25 cellular contexts compared by ENCODE assay signal in genomic region chr17:19787733-19788357, GRCh38. TPM values are rescaled to one million over a fixed set of nuclear protein-coding genes. Genes with fewer than 3 reads are reported as not detected.
DNase-seq lines count a peak whose midpoint lies in the region; TF ChIP-seq lines count a peak whose summit lies in the region.
"Had no signal": no experiment of that assay in that cellular context is flagged by ENCODE, and none has a peak within 500 bp of the region (broad histone marks: within the 10 kb centered on the region; RNA-seq: fewer than 3 reads in every experiment).

No MANE protein-coding gene starts in this region.

- H3K27ac Mint-ChIP-seq in endodermal cell, result no peak overlapping the region
- H3K27ac Mint-ChIP-seq: activated B cell treated with CpG ODN at 0.5 μM for 24 hours; activated naive CD8-positive, alpha-beta T cell treated with anti-CD3 and anti-CD28 coated beads for 36 hours; activated T-helper 1 cell treated with anti-CD3 and anti-CD28 coated beads, Interleukin-12 subunit alpha, Interleukin-12 subunit beta, Interleukin-2, Interleukin-4 antibody, amounts not matched to agents 30 ng/mL and 10 ng/mL and 1 ng/mL, durations not matched to agents 14 hours and 24 hours and 36 hours; neural progenitor cell had no signal

- H3K4me1 ChIP-seq in liver (ENCODE audit: control insufficient read depth in 4 of 4, insufficient read depth in 4 of 4, low read length in 3 of 4), result no peaks in the 10 kb centered on the region
- no peaks in the 10 kb centered on the region for H3K4me1 ChIP-seq in HAP-1
- no peaks in the 10 kb centered on the region for H3K4me1 ChIP-seq in endodermal cell (ENCODE audit: control insufficient read depth, insufficient read depth, low read length)
- H3K4me1 ChIP-seq: neural progenitor cell, prostate gland, stomach had no signal

- TF ChIP-seq POLR2A in NB4 (IDR thresholded peaks at IDR 0.05; ENCODE audit: extremely low read depth, insufficient read length), result no peak

- DNase-seq in Ammon's horn (ENCODE audit: low spot score) (peak; percentile 50), NB4 (ENCODE audit: low read depth) (peak; percentile 20), epithelial cell of esophagus (ENCODE audit: low read depth) (peak; percentile 66), iPS-NIHi7 (ENCODE audit: extremely low spot score) (no peak), HAP-1 (ENCODE audit: low spot score in 2 of 2) (no peak), AG20443 (ENCODE audit: low spot score) (no peak), endodermal cell (no peak)
- DNase-seq: activated B cell treated with CpG ODN at 0.5 μM for 24 hours; activated naive CD8-positive, alpha-beta T cell treated with anti-CD3 and anti-CD28 coated beads for 36 hours; cortex of kidney; DND-41; HCEC 1CT; left cardiac atrium; NCI-H1417; NCI-H69; stimulated activated CD4-positive, alpha-beta T cell treated with anti-CD3 and anti-CD28 coated beads, Interleukin-4, amount 100 ng/mL, for 4 hours; stomach; T1000; trophoblast cell had no signal

- H3K9me3 Mint-ChIP-seq in endodermal cell, result peaks cover 7% of the 10 kb centered on the region
- H3K9me3 Mint-ChIP-seq: activated naive CD8-positive, alpha-beta T cell treated with anti-CD3 and anti-CD28 coated beads for 36 hours; activated T-helper 1 cell treated with anti-CD3 and anti-CD28 coated beads, Interleukin-12 subunit alpha, Interleukin-12 subunit beta, Interleukin-2, Interleukin-4 antibody, amounts not matched to agents 30 ng/mL and 10 ng/mL and 1 ng/mL, durations not matched to agents 14 hours and 24 hours and 36 hours had no signal

- no peaks in the 10 kb centered on the region for H3K27me3 Mint-ChIP-seq in endodermal cell (ENCODE audit: insufficient read depth)
- H3K27me3 Mint-ChIP-seq: activated B cell treated with CpG ODN at 0.5 μM for 24 hours; activated naive CD8-positive, alpha-beta T cell treated with anti-CD3 and anti-CD28 coated beads for 36 hours had no signal

- H3K27me3 ChIP-seq in liver (ENCODE audit: control insufficient read depth in 4 of 4, insufficient read depth in 4 of 4, low read length in 3 of 4) (no peaks in the 10 kb centered on the region), HAP-1 (ENCODE audit: low read depth) (no peaks in the 10 kb centered on the region), endodermal cell (ENCODE audit: control insufficient read depth, insufficient read depth, low read length, poor library complexity, severe bottlenecking) (no peaks in the 10 kb centered on the region)
- H3K27me3 ChIP-seq: neural progenitor cell, stomach had no signal

- H3K9me3 ChIP-seq in liver (ENCODE audit: control insufficient read depth in 4 of 4, low read length in 3 of 4) (peaks cover 0 to 3% (median under 1%) of the 10 kb centered on the region in 4 donors), HAP-1 (no peaks in the 10 kb centered on the region), endodermal cell (ENCODE audit: control insufficient read depth, low read length) (peaks cover 8% of the 10 kb centered on the region)
- H3K9me3 ChIP-seq: prostate gland, stomach had no signal

- H3K4me1 Mint-ChIP-seq in endodermal cell, result no peaks in the 10 kb centered on the region
- H3K4me1 Mint-ChIP-seq: activated B cell treated with CpG ODN at 0.5 μM for 24 hours; activated naive CD8-positive, alpha-beta T cell treated with anti-CD3 and anti-CD28 coated beads for 36 hours had no signal

- WGBS in liver, result 98% methylated on average over 7 of the region's 7 CpGs
- 90% methylated on average over 5 to 7 of the region's 7 CpGs for WGBS in endodermal cell (ENCODE audit: insufficient coverage in 1 of 2, insufficient read length in 1 of 2), 2 experiments

- no peak overlapping the region for H3K4me3 ChIP-seq in NB4 (ENCODE audit: low read depth, low read length)
- H3K4me3 ChIP-seq in epithelial cell of esophagus (ENCODE audit: low read length), result no peak overlapping the region
- no peak overlapping the region for H3K4me3 ChIP-seq in liver (ENCODE audit: low read depth in 1 of 3, low read length in 3 of 3)
- H3K4me3 ChIP-seq in HAP-1, result no peak overlapping the region
- H3K4me3 ChIP-seq in endodermal cell (ENCODE audit: low read length), result no peak overlapping the region
- H3K4me3 ChIP-seq: neural progenitor cell, prostate gland, skin epidermis, stomach had no signal

- TF ChIP-seq RAD21 in liver (IDR thresholded peaks at IDR 0.05), result no peak

- TF ChIP-seq CTCF in NB4 (IDR thresholded peaks at IDR 0.05; ENCODE audit: low read depth, low read length) (no peak), epithelial cell of esophagus (IDR thresholded peaks at IDR 0.05; ENCODE audit: insufficient read depth, low read depth, low read length, missing control alignments) (no peak), liver (IDR thresholded peaks at IDR 0.05; ENCODE audit: low read depth, low read length, missing input control) (no peak), endodermal cell (conservative IDR thresholded peaks at IDR 0.05) (no peak)

- H3K36me3 Mint-ChIP-seq in endodermal cell (ENCODE audit: low read depth), result peaks cover 56% of the 10 kb centered on the region

- H3K27ac ChIP-seq in liver (ENCODE audit: low read depth in 1 of 2, low read length in 2 of 2) (no peak overlapping the region), endodermal cell (ENCODE audit: low read depth, low read length) (no peak overlapping the region)
- H3K27ac ChIP-seq: neural progenitor cell, prostate gland, stomach had no signal

- H3K9ac ChIP-seq in liver (ENCODE audit: low read depth in 1 of 2, low read length in 2 of 2) (no peak overlapping the region), endodermal cell (ENCODE audit: extremely low read depth, low read length, poor library complexity, severe bottlenecking) (no peak overlapping the region)
- H3K9ac ChIP-seq: neural progenitor cell had no signal

- in situ Hi-C loops in HAP-1 (cut with MboI; ENCODE audit: low sequenced_read_pairs), result no loop called here

- H3K36me3 ChIP-seq in liver (ENCODE audit: control insufficient read depth in 4 of 4, insufficient read depth in 3 of 4, low read depth in 1 of 4, low read length in 3 of 4) (peaks cover 0 to 13% (median 8%) of the 10 kb centered on the region in 4 donors), HAP-1 (replicated peaks) (no peaks in the 10 kb centered on the region), endodermal cell (ENCODE audit: control insufficient read depth, insufficient read depth, low read length) (peaks cover 40% of the 10 kb centered on the region)
- H3K36me3 ChIP-seq: neural progenitor cell, prostate gland had no signal

- no peak overlapping the region for H3K4me3 Mint-ChIP-seq in endodermal cell
- H3K4me3 Mint-ChIP-seq: activated B cell treated with CpG ODN at 0.5 μM for 24 hours; activated naive CD8-positive, alpha-beta T cell treated with anti-CD3 and anti-CD28 coated beads for 36 hours; activated T-helper 1 cell treated with anti-CD3 and anti-CD28 coated beads, Interleukin-12 subunit alpha, Interleukin-12 subunit beta, Interleukin-2, Interleukin-4 antibody, amounts not matched to agents 30 ng/mL and 10 ng/mL and 1 ng/mL, durations not matched to agents 14 hours and 24 hours and 36 hours; neural progenitor cell had no signal

TF ChIP-seq in liver, 16 proteins besides CTCF, POLR2A, EP300 and RAD21:
- peak in 1 of 2 donors; percentile 13 for TF ChIP-seq RXRA (IDR thresholded peaks at IDR 0.05)
- peak; percentile 34 to 54 for TF ChIP-seq HNF4A (conservative IDR thresholded peaks at IDR 0.05)
- no peak for TF ChIP-seq SP1 (IDR thresholded peaks at IDR 0.05)

RNA-seq across cellular contexts. Expression of gene ALDH3A1, which starts 39.7 kb away (rescaled TPM):
- total RNA-seq in liver (under 1 TPM; 0.09 to 0.33 TPM), endodermal cell (under 1 TPM; 0.42 to 0.44 TPM)
- polyA plus RNA-seq in liver, result 1 to 10 TPM in 1 of 2 donors, under 1 TPM in 1; 0.10 to 3.2 TPM
- polyA plus RNA-seq in endodermal cell (2013, experiment 1 of 2), result 0.14 TPM
- 0.79 TPM for polyA plus RNA-seq in endodermal cell (2013, experiment 2 of 2)
- total RNA-seq: activated B cell treated with CpG ODN at 0.5 μM for 24 hours; activated T-helper 1 cell treated with anti-CD3 and anti-CD28 coated beads, Interleukin-12 subunit alpha, Interleukin-12 subunit beta, Interleukin-2, Interleukin-4 antibody, amounts not matched to agents 30 ng/mL and 10 ng/mL and 1 ng/mL, durations not matched to agents 14 hours and 24 hours and 36 hours; mononuclear cell had no signal

Comparison
In these comparisons a context has a peak if more than half of its experiments do, and no peak if none do; other contexts are left out.
1. DNase-seq: peak in Ammon's horn (single experiment), NB4 (single experiment) and epithelial cell of esophagus (single experiment); none in iPS-NIHi7 (single experiment), HAP-1 (0 of 2), AG20443 (single experiment) and endodermal cell (single experiment).